Comparison of ENCODE assay signal across 24 cellular contexts in genomic region chr12:116926283-116927243, GRCh38. TPM values are rescaled to one million over a fixed set of nuclear protein-coding genes. Genes with fewer than 3 reads are reported as not detected.
DNase-seq lines count a peak whose midpoint lies in the region; ATAC-seq, FAIRE-seq and TF ChIP-seq lines count a peak whose summit lies in the region.
"Had no signal": no experiment of that assay in that cellular context is flagged by ENCODE, and none has a peak within 500 bp of the region (broad histone marks: within the 10 kb centered on the region; RNA-seq: fewer than 3 reads in every experiment).

No MANE protein-coding gene starts in this region.

- peaks cover 39% of the 10 kb centered on the region for H3K4me1 Mint-ChIP-seq in osteocyte (ENCODE audit: unreplicated experiment)

- H3K27me3 ChIP-seq in adipocyte (replicated peaks; ENCODE audit: control insufficient read depth, insufficient read depth, low read length) (no peaks in the 10 kb centered on the region), left ventricle myocardium inferior (ENCODE audit: low read depth) (no peaks in the 10 kb centered on the region), gastroesophageal sphincter (no peaks in the 10 kb centered on the region)
- H3K27me3 ChIP-seq: esophagus squamous epithelium had no signal

- peak overlapping the region; percentile 65 for H3K27ac ChIP-seq in left ventricle myocardium inferior (replicated peaks)
- H3K27ac ChIP-seq in gastroesophageal sphincter, result peak overlapping the region in 2 of 4 donors; percentile 36 to 54
- H3K27ac ChIP-seq: 22Rv1 had no signal

- WGBS in gastroesophageal sphincter (ENCODE audit: low coverage in 1 of 2), 2 donors, result 20 to 27% methylated on average over 7 to 8 of the region's 8 CpGs

- H3K27me3 Mint-ChIP-seq in osteocyte (ENCODE audit: unreplicated experiment), result no peaks in the 10 kb centered on the region
- H3K27me3 Mint-ChIP-seq: activated B cell treated with CpG ODN at 0.5 μM for 24 hours had no signal

- no peak for TF ChIP-seq EP300 in gastroesophageal sphincter (IDR thresholded peaks at IDR 0.05)

- H3K4me1 ChIP-seq in adipocyte (ENCODE audit: control insufficient read depth, insufficient read depth, low read length), result peaks cover 43% of the 10 kb centered on the region
- H3K4me1 ChIP-seq in left ventricle myocardium inferior, result peaks cover 15% of the 10 kb centered on the region
- peaks cover 4 to 35% (median 12%) of the 10 kb centered on the region in 3 donors for H3K4me1 ChIP-seq in gastroesophageal sphincter

- TF ChIP-seq POLR2A in gastroesophageal sphincter (IDR thresholded peaks at IDR 0.05) (no peak), H54 (IDR thresholded peaks at IDR 0.05; ENCODE audit: low read depth, low read length) (no peak)

- H3K4me3 ChIP-seq in adipocyte (ENCODE audit: low read length) (peak overlapping the region; percentile 37), left ventricle myocardium inferior (no peak overlapping the region), gastroesophageal sphincter (peak overlapping the region in 1 of 2 donors; percentile 17)
- H3K4me3 ChIP-seq: esophagus squamous epithelium had no signal

- intact Hi-C loops in left ventricle myocardium inferior (cut with micrococcal nuclease), result no loop called here

- peaks cover 22% of the 10 kb centered on the region for H3K36me3 ChIP-seq in adipocyte (ENCODE audit: control insufficient read depth, insufficient read depth, low read length, severe bottlenecking)
- H3K36me3 ChIP-seq in left ventricle myocardium inferior, result peaks cover 25% of the 10 kb centered on the region
- H3K36me3 ChIP-seq in gastroesophageal sphincter, result peaks cover 0 to 23% of the 10 kb centered on the region in 2 donors

- FAIRE-seq in H54 (lab: Jason Lieb, UNC), result no peak
- FAIRE-seq: GM12891 had no signal

- peak; percentile 25 for DNase-seq in NCI-H82 (lab: John Stamatoyannopoulos, UW)
- DNase-seq in NCI-H82 treated with DMSO at 0.1 percent for 48 hours (lab: John Stamatoyannopoulos, UW; ENCODE audit: unreplicated experiment), result no peak
- DNase-seq in adipocyte (ENCODE audit: low read depth), result no peak
- no peak for DNase-seq in left ventricle myocardium inferior
- no peak for DNase-seq in osteocyte (ENCODE audit: extremely low spot score, unreplicated experiment)
- DNase-seq in H54 (ENCODE audit: insufficient read length, low spot score), result no peak
- no peak for DNase-seq in effector CD8-positive, alpha-beta T cell (lab: John Stamatoyannopoulos, UW)
- DNase-seq: activated B cell treated with CpG ODN at 0.5 μM for 24 hours; activated CD8-positive, alpha-beta memory T cell treated with anti-CD3 and anti-CD28 coated beads for 24 hours; activated T-cell treated with anti-CD3 and anti-CD28 coated beads, Interleukin-2, amount 50 U/mL, for 48 hours; DMS79 treated with DMSO at 0.1 percent for 48 hours; esophagus squamous epithelium; H7; Karpas-422; left colon; midbrain; NCI-H1105; stimulated activated CD4-positive, alpha-beta T cell treated with anti-CD3 and anti-CD28 coated beads, Interleukin-12 subunit alpha, Interleukin-12 subunit beta, amount 100 ng/mL, for 4 hours had no signal

- H3K9me3 Mint-ChIP-seq in osteocyte (ENCODE audit: unreplicated experiment), result no peaks in the 10 kb centered on the region
- H3K9me3 Mint-ChIP-seq: activated B cell treated with CpG ODN at 0.5 μM for 24 hours; activated naive CD4-positive, alpha-beta T cell treated with anti-CD3 and anti-CD28 coated beads, Interleukin-2, amount 50 U/mL, for 72 hours had no signal

- H3K4me3 Mint-ChIP-seq in osteocyte (ENCODE audit: unreplicated experiment), result no peak overlapping the region
- H3K4me3 Mint-ChIP-seq: activated B cell treated with CpG ODN at 0.5 μM for 24 hours had no signal

- H3K9me3 ChIP-seq in adipocyte (ENCODE audit: control insufficient read depth, low read length), result no peaks in the 10 kb centered on the region
- H3K9me3 ChIP-seq in left ventricle myocardium inferior (replicated peaks), result peaks cover 5% of the 10 kb centered on the region
- no peaks in the 10 kb centered on the region for H3K9me3 ChIP-seq in gastroesophageal sphincter
- H3K9me3 ChIP-seq: esophagus squamous epithelium had no signal

- ATAC-seq in gastroesophageal sphincter, result no peak
- ATAC-seq: activated naive CD4-positive, alpha-beta T cell treated with anti-CD3 and anti-CD28 coated beads, Interleukin-2, amount 50 U/mL, for 72 hours; left colon; SK-N-SH treated with all-trans-retinoic acid at 6 μM for 48 hours had no signal

- H3K36me3 Mint-ChIP-seq in osteocyte (ENCODE audit: unreplicated experiment), result peaks cover 20% of the 10 kb centered on the region

- peak overlapping the region; percentile 64 for H3K27ac Mint-ChIP-seq in osteocyte (ENCODE audit: unreplicated experiment)
- H3K27ac Mint-ChIP-seq: activated B cell treated with CpG ODN at 0.5 μM for 24 hours; activated naive CD4-positive, alpha-beta T cell treated with anti-CD3 and anti-CD28 coated beads, Interleukin-2, amount 50 U/mL, for 72 hours had no signal

- peak overlapping the region; percentile 61 for H3K9ac ChIP-seq in adipocyte (ENCODE audit: low read length)

- no peak for TF ChIP-seq CTCF in left ventricle myocardium inferior (IDR thresholded peaks at IDR 0.05; ENCODE audit: borderline replicate concordance)
- TF ChIP-seq CTCF in osteocyte (IDR thresholded peaks at IDR 0.05), result no peak
- no peak for TF ChIP-seq CTCF in gastroesophageal sphincter (IDR thresholded peaks at IDR 0.05)

RNA-seq across cellular contexts. Expression of gene FBXW8, which starts 15.8 kb away (rescaled TPM):
- total RNA-seq in left ventricle myocardium inferior (8.5 TPM), osteocyte (32.1 and 33.6 TPM in 2 replicates), gastroesophageal sphincter (10 to 100 TPM; 10.1 to 17.9 (median 13.7) TPM)

RNA-seq across cellular contexts. Expression of gene HRK, which starts 45.3 kb away (rescaled TPM):
- total RNA-seq in left ventricle myocardium inferior, result 0.77 TPM
- total RNA-seq in osteocyte, result 0.10 TPM in 1 of 2 replicates, not detected in the other
- total RNA-seq in gastroesophageal sphincter, result under 1 TPM in 3 of 4 donors, not detected in 1; under 0.01 to 0.45 (median 0.08) TPM
- total RNA-seq: activated naive CD4-positive, alpha-beta T cell treated with anti-CD3 and anti-CD28 coated beads, Interleukin-2, amount 50 U/mL, for 72 hours; RPMI7951 had no signal
